ENCODE assay signal across 1 cellular context in genomic region chr12:15163577-15163976, GRCh38.
TF ChIP-seq lines count a peak whose summit lies in the region.

No MANE protein-coding gene starts in this region.

TF ChIP-seq in K562, 482 proteins besides CTCF, POLR2A, EP300 and RAD21 (continued from another document):
- TF ChIP-seq BRD9 (IDR thresholded peaks at IDR 0.05; ENCODE audit: low read depth, partially characterized antibody) (no peak), ZNF780A (CRISPR knock-in tag; IDR thresholded peaks at IDR 0.05) (no peak), DEAF1 (CRISPR knock-in tag; IDR thresholded peaks at IDR 0.05) (no peak), ZNF592 (IDR thresholded peaks at IDR 0.05) (no peak), ZFX (CRISPR knock-in tag; IDR thresholded peaks at IDR 0.05) (no peak), SMC3 (conservative IDR thresholded peaks at IDR 0.05; ENCODE audit: insufficient read depth, low read depth, low read length) (no peak), MITF (IDR thresholded peaks at IDR 0.05) (no peak), ATF4 (CRISPR knock-in tag; IDR thresholded peaks at IDR 0.05) (0 out of 2 replicates have a peak, but pooled peaks have one; percentile 8), PHF20 (IDR thresholded peaks at IDR 0.05; ENCODE audit: partially characterized antibody) (no peak), MEIS2 (IDR thresholded peaks at IDR 0.05; ENCODE audit: partially characterized antibody) (no peak), GTF3C2 (IDR thresholded peaks at IDR 0.05; ENCODE audit: borderline replicate concordance, extremely low read depth, insufficient read length) (no peak), SREBF2 (CRISPR knock-in tag; IDR thresholded peaks at IDR 0.05) (no peak)
